1 cellular context compared by ENCODE assay signal in the genomic region with DNA sequence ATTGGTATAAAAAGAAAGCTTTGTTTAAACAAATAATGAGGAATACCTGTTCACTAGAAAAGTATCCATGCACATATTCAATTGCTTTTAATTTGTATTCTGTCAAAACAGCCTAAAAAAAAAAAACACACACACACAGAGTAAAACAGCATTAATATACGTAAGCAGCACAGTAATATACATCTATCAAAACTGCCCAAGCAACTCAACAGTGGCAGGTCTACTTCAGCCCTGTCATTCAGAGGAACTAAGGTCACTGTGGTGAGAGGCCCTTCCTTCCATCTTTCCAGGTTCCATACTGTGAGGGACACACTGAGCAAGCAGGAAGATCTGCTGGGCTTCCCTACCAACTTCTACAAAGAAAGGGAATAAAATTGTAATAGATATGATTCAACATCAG.
TF ChIP-seq lines count a peak whose summit lies in the region.

No MANE protein-coding gene starts in this region.

TF ChIP-seq in WTC11, 78 proteins besides CTCF, POLR2A, EP300 and RAD21:
- no peak for TF ChIP-seq ZNF416 (CRISPR knock-in tag; IDR thresholded peaks at IDR 0.05)
- TF ChIP-seq, protein P1, sequence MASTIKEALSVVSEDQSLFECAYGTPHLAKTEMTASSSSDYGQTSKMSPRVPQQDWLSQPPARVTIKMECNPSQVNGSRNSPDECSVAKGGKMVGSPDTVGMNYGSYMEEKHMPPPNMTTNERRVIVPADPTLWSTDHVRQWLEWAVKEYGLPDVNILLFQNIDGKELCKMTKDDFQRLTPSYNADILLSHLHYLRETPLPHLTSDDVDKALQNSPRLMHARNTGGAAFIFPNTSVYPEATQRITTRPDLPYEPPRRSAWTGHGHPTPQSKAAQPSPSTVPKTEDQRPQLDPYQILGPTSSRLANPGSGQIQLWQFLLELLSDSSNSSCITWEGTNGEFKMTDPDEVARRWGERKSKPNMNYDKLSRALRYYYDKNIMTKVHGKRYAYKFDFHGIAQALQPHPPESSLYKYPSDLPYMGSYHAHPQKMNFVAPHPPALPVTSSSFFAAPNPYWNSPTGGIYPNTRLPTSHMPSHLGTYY (CRISPR knock-in tag; IDR thresholded peaks at IDR 0.05): no peak
- TF ChIP-seq SP1 (CRISPR knock-in tag; conservative IDR thresholded peaks at IDR 0.05): no peak
- no peak for TF ChIP-seq HMGXB4 (CRISPR knock-in tag; IDR thresholded peaks at IDR 0.05)
- TF ChIP-seq, protein P2, sequence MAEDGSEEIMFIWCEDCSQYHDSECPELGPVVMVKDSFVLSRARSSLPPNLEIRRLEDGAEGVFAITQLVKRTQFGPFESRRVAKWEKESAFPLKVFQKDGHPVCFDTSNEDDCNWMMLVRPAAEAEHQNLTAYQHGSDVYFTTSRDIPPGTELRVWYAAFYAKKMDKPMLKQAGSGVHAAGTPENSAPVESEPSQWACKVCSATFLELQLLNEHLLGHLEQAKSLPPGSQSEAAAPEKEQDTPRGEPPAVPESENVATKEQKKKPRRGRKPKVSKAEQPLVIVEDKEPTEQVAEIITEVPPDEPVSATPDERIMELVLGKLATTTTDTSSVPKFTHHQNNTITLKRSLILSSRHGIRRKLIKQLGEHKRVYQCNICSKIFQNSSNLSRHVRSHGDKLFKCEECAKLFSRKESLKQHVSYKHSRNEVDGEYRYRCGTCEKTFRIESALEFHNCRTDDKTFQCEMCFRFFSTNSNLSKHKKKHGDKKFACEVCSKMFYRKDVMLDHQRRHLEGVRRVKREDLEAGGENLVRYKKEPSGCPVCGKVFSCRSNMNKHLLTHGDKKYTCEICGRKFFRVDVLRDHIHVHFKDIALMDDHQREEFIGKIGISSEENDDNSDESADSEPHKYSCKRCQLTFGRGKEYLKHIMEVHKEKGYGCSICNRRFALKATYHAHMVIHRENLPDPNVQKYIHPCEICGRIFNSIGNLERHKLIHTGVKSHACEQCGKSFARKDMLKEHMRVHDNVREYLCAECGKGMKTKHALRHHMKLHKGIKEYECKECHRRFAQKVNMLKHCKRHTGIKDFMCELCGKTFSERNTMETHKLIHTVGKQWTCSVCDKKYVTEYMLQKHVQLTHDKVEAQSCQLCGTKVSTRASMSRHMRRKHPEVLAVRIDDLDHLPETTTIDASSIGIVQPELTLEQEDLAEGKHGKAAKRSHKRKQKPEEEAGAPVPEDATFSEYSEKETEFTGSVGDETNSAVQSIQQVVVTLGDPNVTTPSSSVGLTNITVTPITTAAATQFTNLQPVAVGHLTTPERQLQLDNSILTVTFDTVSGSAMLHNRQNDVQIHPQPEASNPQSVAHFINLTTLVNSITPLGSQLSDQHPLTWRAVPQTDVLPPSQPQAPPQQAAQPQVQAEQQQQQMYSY (CRISPR knock-in tag; IDR thresholded peaks at IDR 0.05): no peak
- no peak for TF ChIP-seq SMAD3 (CRISPR knock-in tag; IDR thresholded peaks at IDR 0.05; ENCODE audit: borderline replicate concordance)
- TF ChIP-seq CDX4 (CRISPR knock-in tag; IDR thresholded peaks at IDR 0.05; ENCODE audit: borderline replicate concordance): no peak
- no peak for TF ChIP-seq CBFB (CRISPR knock-in tag; IDR thresholded peaks at IDR 0.05; ENCODE audit: low read depth)
- TF ChIP-seq E2F1 (CRISPR knock-in tag; IDR thresholded peaks at IDR 0.05): no peak
- TF ChIP-seq NFE2L1 (CRISPR knock-in tag; IDR thresholded peaks at IDR 0.05): no peak
- TF ChIP-seq, protein P3, sequence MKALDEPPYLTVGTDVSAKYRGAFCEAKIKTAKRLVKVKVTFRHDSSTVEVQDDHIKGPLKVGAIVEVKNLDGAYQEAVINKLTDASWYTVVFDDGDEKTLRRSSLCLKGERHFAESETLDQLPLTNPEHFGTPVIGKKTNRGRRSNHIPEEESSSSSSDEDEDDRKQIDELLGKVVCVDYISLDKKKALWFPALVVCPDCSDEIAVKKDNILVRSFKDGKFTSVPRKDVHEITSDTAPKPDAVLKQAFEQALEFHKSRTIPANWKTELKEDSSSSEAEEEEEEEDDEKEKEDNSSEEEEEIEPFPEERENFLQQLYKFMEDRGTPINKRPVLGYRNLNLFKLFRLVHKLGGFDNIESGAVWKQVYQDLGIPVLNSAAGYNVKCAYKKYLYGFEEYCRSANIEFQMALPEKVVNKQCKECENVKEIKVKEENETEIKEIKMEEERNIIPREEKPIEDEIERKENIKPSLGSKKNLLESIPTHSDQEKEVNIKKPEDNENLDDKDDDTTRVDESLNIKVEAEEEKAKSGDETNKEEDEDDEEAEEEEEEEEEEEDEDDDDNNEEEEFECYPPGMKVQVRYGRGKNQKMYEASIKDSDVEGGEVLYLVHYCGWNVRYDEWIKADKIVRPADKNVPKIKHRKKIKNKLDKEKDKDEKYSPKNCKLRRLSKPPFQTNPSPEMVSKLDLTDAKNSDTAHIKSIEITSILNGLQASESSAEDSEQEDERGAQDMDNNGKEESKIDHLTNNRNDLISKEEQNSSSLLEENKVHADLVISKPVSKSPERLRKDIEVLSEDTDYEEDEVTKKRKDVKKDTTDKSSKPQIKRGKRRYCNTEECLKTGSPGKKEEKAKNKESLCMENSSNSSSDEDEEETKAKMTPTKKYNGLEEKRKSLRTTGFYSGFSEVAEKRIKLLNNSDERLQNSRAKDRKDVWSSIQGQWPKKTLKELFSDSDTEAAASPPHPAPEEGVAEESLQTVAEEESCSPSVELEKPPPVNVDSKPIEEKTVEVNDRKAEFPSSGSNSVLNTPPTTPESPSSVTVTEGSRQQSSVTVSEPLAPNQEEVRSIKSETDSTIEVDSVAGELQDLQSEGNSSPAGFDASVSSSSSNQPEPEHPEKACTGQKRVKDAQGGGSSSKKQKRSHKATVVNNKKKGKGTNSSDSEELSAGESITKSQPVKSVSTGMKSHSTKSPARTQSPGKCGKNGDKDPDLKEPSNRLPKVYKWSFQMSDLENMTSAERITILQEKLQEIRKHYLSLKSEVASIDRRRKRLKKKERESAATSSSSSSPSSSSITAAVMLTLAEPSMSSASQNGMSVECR (CRISPR knock-in tag; IDR thresholded peaks at IDR 0.05; ENCODE audit: borderline replicate concordance): no peak
- no peak for TF ChIP-seq NFYB (CRISPR knock-in tag; conservative IDR thresholded peaks at IDR 0.05; ENCODE audit: low read depth)
- TF ChIP-seq ZNF263 (CRISPR knock-in tag; IDR thresholded peaks at IDR 0.05; ENCODE audit: low read depth): no peak
- no peak for TF ChIP-seq GABPB1 (CRISPR knock-in tag; IDR thresholded peaks at IDR 0.05)
- TF ChIP-seq TEAD4 (CRISPR knock-in tag; IDR thresholded peaks at IDR 0.05): no peak
- no peak for TF ChIP-seq KAT7 (CRISPR knock-in tag; IDR thresholded peaks at IDR 0.05; ENCODE audit: borderline replicate concordance)
- TF ChIP-seq, protein P4, sequence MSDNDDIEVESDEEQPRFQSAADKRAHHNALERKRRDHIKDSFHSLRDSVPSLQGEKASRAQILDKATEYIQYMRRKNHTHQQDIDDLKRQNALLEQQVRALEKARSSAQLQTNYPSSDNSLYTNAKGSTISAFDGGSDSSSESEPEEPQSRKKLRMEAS (CRISPR knock-in tag; IDR thresholded peaks at IDR 0.05): no peak
- TF ChIP-seq NR2C2 (CRISPR knock-in tag; IDR thresholded peaks at IDR 0.05): no peak
- no peak for TF ChIP-seq CREM (CRISPR knock-in tag; IDR thresholded peaks at IDR 0.05)
